ENCODE assay signal across 8 cellular contexts in the genomic region with DNA sequence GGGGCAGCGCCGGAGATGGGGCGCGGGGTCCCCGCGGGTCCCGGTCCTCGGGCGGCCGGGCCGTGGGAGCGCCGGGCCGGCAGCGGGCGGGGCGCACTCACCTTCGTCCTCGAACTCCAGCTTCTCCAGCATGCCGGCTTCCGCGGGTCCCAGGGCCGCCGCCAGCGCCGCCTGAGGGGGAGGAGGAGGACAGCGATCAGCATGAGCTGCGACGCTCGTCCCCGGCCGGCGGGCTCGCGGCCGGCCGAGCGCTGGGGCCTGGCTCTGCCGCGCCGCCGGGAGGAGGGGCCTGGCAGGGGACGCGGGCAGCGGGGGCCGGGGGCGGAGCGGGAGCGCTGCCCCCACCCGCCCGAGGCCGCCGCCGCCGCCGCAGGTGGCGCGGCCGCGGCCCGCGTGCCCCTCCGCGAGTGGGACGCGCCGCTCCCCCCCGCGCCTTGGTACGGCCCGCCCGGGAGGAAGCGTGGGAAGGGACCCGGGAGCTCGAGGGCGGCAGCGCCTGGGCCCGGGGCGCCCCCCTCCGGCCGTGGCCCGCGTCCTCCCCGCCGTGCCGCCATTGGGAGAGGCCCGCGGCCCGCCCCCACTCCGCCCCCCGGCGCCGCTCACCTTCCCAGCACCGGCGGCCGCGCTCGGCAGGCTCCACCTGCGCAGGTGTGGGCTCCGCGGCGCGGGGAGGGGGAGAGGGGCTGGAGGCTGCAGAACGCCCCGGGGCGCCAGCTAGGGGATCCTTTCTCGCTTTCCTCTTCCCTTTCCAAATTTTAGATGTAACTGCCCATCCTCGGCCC.
DNase-seq lines count a peak whose midpoint lies in the region; ATAC-seq and TF ChIP-seq lines count a peak whose summit lies in the region.

No MANE protein-coding gene starts in this region.

- WGBS in ectodermal cell, 2 experiments: 1% methylated on average over 108 of the region's 108 CpGs

- intact Hi-C loops in activated CD8-positive, alpha-beta T cell treated with anti-CD3 and anti-CD28 coated beads for 36 hours (cut with micrococcal nuclease): loop anchor here (5.0 kb wide), 1 partner anchor 115 kb away; the partner anchor contains the start of gene RHEB

- CTCF ChIA-PET in activated CD8-positive, alpha-beta T cell treated with anti-CD3 and anti-CD28 coated beads for 36 hours (lab: Charles Lee): interaction anchor here (1.1 to 7.2 kb wide), 15 partner anchors 8 to 281 kb away, joined by 3 to 80 read pairs (median 5); partner anchors contain the start of gene RHEB

- H3K4me3 Mint-ChIP-seq in activated CD8-positive, alpha-beta T cell treated with anti-CD3 and anti-CD28 coated beads for 36 hours: peak overlapping the region; percentile 88

- H3K27ac Mint-ChIP-seq in activated CD8-positive, alpha-beta T cell treated with anti-CD3 and anti-CD28 coated beads for 36 hours: peak overlapping the region; percentile 95

- H3K36me3 Mint-ChIP-seq in activated CD8-positive, alpha-beta T cell treated with anti-CD3 and anti-CD28 coated beads for 36 hours (ENCODE audit: low read depth): no peaks in the 10 kb centered on the region

- no peaks in the 10 kb centered on the region for H3K27me3 Mint-ChIP-seq in activated CD8-positive, alpha-beta T cell treated with anti-CD3 and anti-CD28 coated beads for 36 hours

- H3K9me3 ChIP-seq in BLaER1 treated with 17β-estradiol and CSF1 and Interleukin-3, amounts not matched to agents 10 nM and 100 nM (replicated peaks in 1 of 11): peaks cover 0 to 15% (median 0%) of the 10 kb centered on the region in 11 experiments; a peak in 6 of 22 replicates
- H3K9me3 ChIP-seq in ectodermal cell (ENCODE audit: control insufficient read depth, low read length): no peaks in the 10 kb centered on the region

- H3K4me3 ChIP-seq in BLaER1 treated with 17β-estradiol and CSF1 and Interleukin-3, amounts not matched to agents 10 nM and 100 nM: peak overlapping the region; percentile 67 to 84 (median 76)
- H3K4me3 ChIP-seq in ectodermal cell (ENCODE audit: insufficient read depth, low read depth, low read length): peak overlapping the region; percentile 73

- TF ChIP-seq CTCF in activated CD8-positive, alpha-beta T cell treated with anti-CD3 and anti-CD28 coated beads for 36 hours (IDR thresholded peaks at IDR 0.05): peak; percentile 23

- peaks cover 27% of the 10 kb centered on the region for H3K4me1 Mint-ChIP-seq in activated CD8-positive, alpha-beta T cell treated with anti-CD3 and anti-CD28 coated beads for 36 hours (ENCODE audit: low read depth)

- peak overlapping the region; percentile 83 to 97 (median 91) for H3K4me2 ChIP-seq in BLaER1 treated with 17β-estradiol and CSF1 and Interleukin-3, amounts not matched to agents 10 nM and 100 nM

- peaks cover 0 to 8% (median 0%) of the 10 kb centered on the region in 11 experiments; a peak in 1 of 22 replicates for H3K36me3 ChIP-seq in BLaER1 treated with 17β-estradiol and CSF1 and Interleukin-3, amounts not matched to agents 10 nM and 100 nM
- no peaks in the 10 kb centered on the region for H3K36me3 ChIP-seq in ectodermal cell (ENCODE audit: control insufficient read depth, insufficient read depth, low read length)

- H3K27ac ChIP-seq in BLaER1 treated with 17β-estradiol and CSF1 and Interleukin-3, amounts not matched to agents 10 nM and 100 nM: peak overlapping the region; percentile 62 to 88 (median 79); a peak in 21 of 22 replicates
- H3K27ac ChIP-seq in ectodermal cell (ENCODE audit: insufficient read depth, low read depth, low read length, poor library complexity, severe bottlenecking): peak overlapping the region; percentile 56

- H3K9ac ChIP-seq in BLaER1 treated with 17β-estradiol and CSF1 and Interleukin-3, amounts not matched to agents 10 nM and 100 nM: peak overlapping the region; percentile 75 to 89 (median 84)

- peak; percentile 74 for ATAC-seq in GM19035 (IDR thresholded peaks at IDR 0.05; ENCODE audit: unreplicated experiment)
- peak; percentile 76 for ATAC-seq in HG03196 (IDR thresholded peaks at IDR 0.05; ENCODE audit: unreplicated experiment)
- ATAC-seq in activated CD8-positive, alpha-beta T cell treated with anti-CD3 and anti-CD28 coated beads for 36 hours: peak; percentile 80

- peak; percentile 75 to 99 for DNase-seq in NCI-H526 (lab: John Stamatoyannopoulos, UW)
- DNase-seq in activated CD8-positive, alpha-beta T cell treated with anti-CD3 and anti-CD28 coated beads for 36 hours: peak; percentile 84
- DNase-seq in medulla oblongata (ENCODE audit: extremely low spot score): peak; percentile 79
- peak; percentile 72 for DNase-seq in stimulated activated CD8-positive, alpha-beta memory T cell treated with anti-CD3 and anti-CD28 coated beads, Interleukin-12 subunit alpha, Interleukin-12 subunit beta, amount 100 ng/mL, for 24 hours (ENCODE audit: extremely low read depth)

- POLR2A ChIA-PET in activated CD8-positive, alpha-beta T cell treated with anti-CD3 and anti-CD28 coated beads for 36 hours (lab: Charles Lee): interaction anchor here (0.5 to 2.7 kb wide), 16 partner anchors 12 to 280 kb away, joined by 3 to 8 read pairs (median 3); partner anchors contain the start of gene RHEB

- peaks cover 14 to 20% (median 17%) of the 10 kb centered on the region in 10 experiments for H3K4me1 ChIP-seq in BLaER1 treated with 17β-estradiol and CSF1 and Interleukin-3, amounts not matched to agents 10 nM and 100 nM
- H3K4me1 ChIP-seq in ectodermal cell (ENCODE audit: control insufficient read depth, insufficient read depth, low read length): peaks cover 15% of the 10 kb centered on the region

- no peaks in the 10 kb centered on the region for H3K9me3 Mint-ChIP-seq in activated CD8-positive, alpha-beta T cell treated with anti-CD3 and anti-CD28 coated beads for 36 hours

- H4K20me1 ChIP-seq in BLaER1 treated with 17β-estradiol and CSF1 and Interleukin-3, amounts not matched to agents 10 nM and 100 nM: peaks cover 0 to 19% (median 3%) of the 10 kb centered on the region in 11 experiments; a peak in 9 of 22 replicates

- H3K27me3 ChIP-seq in BLaER1 treated with 17β-estradiol and CSF1 and Interleukin-3, amounts not matched to agents 10 nM and 100 nM: no peaks in the 10 kb centered on the region
- peaks cover 28% of the 10 kb centered on the region for H3K27me3 ChIP-seq in ectodermal cell (ENCODE audit: control insufficient read depth, insufficient read depth, low read length, poor library complexity, severe bottlenecking)

Comparison
In these comparisons a context has a peak if more than half of its experiments do, and no peak if none do; other contexts are left out.
1. Peak in every context shown above with its lines: DNase-seq, ATAC-seq, H3K4me3 ChIP-seq and H3K27ac ChIP-seq.